In the genomic region with DNA sequence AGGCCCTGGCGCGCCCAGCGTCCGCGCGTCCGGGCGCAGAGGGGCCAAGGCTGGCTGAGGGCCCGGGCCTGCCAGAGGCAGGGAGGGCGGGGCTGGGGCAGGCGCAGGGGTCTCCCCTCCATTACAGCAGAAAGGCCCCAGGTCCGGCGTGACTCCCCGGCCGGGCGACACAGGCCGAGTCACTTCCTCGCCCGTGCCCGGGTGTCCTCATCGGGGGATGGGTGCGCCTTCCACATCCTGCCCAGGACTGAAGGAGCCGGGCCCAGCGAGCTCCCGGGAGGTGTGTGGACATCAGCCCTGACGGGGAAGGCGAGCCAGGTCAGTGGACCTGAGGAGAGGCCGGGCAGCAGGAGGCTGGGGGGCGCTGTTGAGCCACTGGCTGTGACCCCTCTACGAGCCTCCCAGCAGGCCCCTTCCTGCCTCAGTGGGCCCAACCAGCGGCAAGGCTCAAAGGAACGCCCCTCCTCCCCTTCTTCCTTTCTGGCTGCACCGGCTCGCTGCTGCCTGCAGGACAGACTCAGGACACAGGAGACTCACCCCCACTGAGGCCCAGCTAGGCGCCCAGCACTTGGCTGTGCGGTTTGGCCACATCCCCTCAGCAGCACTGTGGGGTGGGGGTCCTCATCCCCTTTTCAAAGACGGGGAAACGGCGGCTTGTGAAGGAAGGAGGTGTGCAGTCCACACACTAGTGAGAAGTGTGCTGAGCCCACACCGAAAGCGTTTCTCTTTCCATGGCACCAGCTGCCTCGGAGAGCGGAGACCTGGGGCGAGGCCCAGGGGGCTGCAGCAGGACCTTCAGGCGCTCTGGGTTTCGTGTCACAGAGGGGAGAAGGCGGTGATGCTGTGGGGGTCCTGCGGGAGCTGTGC, we compare ENCODE assay signal across 8 cellular contexts. TPM values are rescaled to one million over a fixed set of nuclear protein-coding genes. Genes with fewer than 3 reads are reported as not detected.
DNase-seq lines count a peak whose midpoint lies in the region; ATAC-seq and TF ChIP-seq lines count a peak whose summit lies in the region.

No MANE protein-coding gene starts in this region.

- peaks cover 4% of the 10 kb centered on the region for H3K4me1 Mint-ChIP-seq in progenitor cell of endocrine pancreas (ENCODE audit: low read depth)

- no peak overlapping the region for H3K27ac Mint-ChIP-seq in progenitor cell of endocrine pancreas

- intact Hi-C loops in Panc1 (cut with micrococcal nuclease; ENCODE audit: unreplicated experiment), result no loop called here

- peak overlapping the region; percentile 87 for H3K27ac ChIP-seq in Panc1 (ENCODE audit: low read length)

- H3K36me3 Mint-ChIP-seq in progenitor cell of endocrine pancreas (ENCODE audit: insufficient read depth), result no peaks in the 10 kb centered on the region

- no TSS peak for BruUV-seq in Panc1 (replicated peaks; lab: Mats Ljungman, UMichigan)

- peaks cover 39% of the 10 kb centered on the region for H3K27me3 Mint-ChIP-seq in progenitor cell of endocrine pancreas

- peaks cover 44% of the 10 kb centered on the region for H3K4me1 ChIP-seq in Panc1 (ENCODE audit: control insufficient read depth, insufficient read depth, low read length)

- peak; percentile 4 for ATAC-seq in Panc1
- no peak for ATAC-seq in HG03045 (IDR thresholded peaks at IDR 0.05; ENCODE audit: unreplicated experiment)

- no peaks in the 10 kb centered on the region for H3K36me3 ChIP-seq in Panc1 (ENCODE audit: control insufficient read depth, insufficient read depth, low read length)

- DNase-seq in GM03348 (ENCODE audit: low spot score) (peak; percentile 74), Panc1 (ENCODE audit: low read depth, low spot score) (no peak), glomerular visceral epithelial cell (ENCODE audit: extremely low spot score) (peak; percentile 55), progenitor cell of endocrine pancreas (ENCODE audit: low spot score, unreplicated experiment) (no peak), NOMO-1 treated with dmso at 0.1 percent for 144 hours (lab: John Stamatoyannopoulos, UW; ENCODE audit: unreplicated experiment) (no peak), SKM-1 treated with dmso at 0.1 percent for 144 hours (lab: John Stamatoyannopoulos, UW; ENCODE audit: unreplicated experiment) (no peak)
- DNase-seq in stimulated activated naive CD4-positive, alpha-beta T cell treated with Interleukin-2 at 50 U/mL for 16 hours (lab: John Stamatoyannopoulos, UW), result no peak

- POLR2A ChIA-PET in Panc1 (lab: Charles Lee), result no interaction called here

- TF ChIP-seq CTCF in Panc1 (IDR thresholded peaks at IDR 0.05) (peak; percentile 69; the same call in 1 of the 2 replicates), progenitor cell of endocrine pancreas (IDR thresholded peaks at IDR 0.05; ENCODE audit: unreplicated experiment) (peak; percentile 35)

- H3K4me3 Mint-ChIP-seq in progenitor cell of endocrine pancreas (ENCODE audit: low read depth), result peak overlapping the region; percentile 31

- H3K9me3 Mint-ChIP-seq in progenitor cell of endocrine pancreas (ENCODE audit: low read depth), result no peaks in the 10 kb centered on the region

- in situ Hi-C loops in Panc1 (cut with HindIII; ENCODE audit: low pct_unique_long_range_greater_than_20kb, low sequenced_read_pairs), result no loop called here

- no peaks in the 10 kb centered on the region for H3K27me3 ChIP-seq in Panc1 (ENCODE audit: control insufficient read depth, insufficient read depth, low read length)

- CTCF ChIA-PET in Panc1 (lab: Charles Lee), result no interaction called here

- peak overlapping the region; percentile 65 to 73 for H3K4me3 ChIP-seq in Panc1 (ENCODE audit: low read depth in 2 of 2, low read length in 2 of 2)

- H3K9me3 ChIP-seq in Panc1 (ENCODE audit: control insufficient read depth, insufficient read depth, low read depth, low read length), result no peaks in the 10 kb centered on the region

RNA-seq across cellular contexts. Expression of gene TNFAIP2, which starts 0.6 kb away (rescaled TPM):
- total RNA-seq in Panc1 (2021; ENCODE audit: unreplicated experiment) (491 TPM), progenitor cell of endocrine pancreas (17.8 and 19.6 TPM in 2 replicates)
- 322 TPM for polyA plus RNA-seq in Panc1 (2012; ENCODE audit: insufficient read length)

RNA-seq across cellular contexts. Expression of gene EXOC3L4, which starts 29.3 kb away (rescaled TPM):
- 2.6 TPM for total RNA-seq in Panc1 (2021; ENCODE audit: unreplicated experiment)
- 1.9 TPM for polyA plus RNA-seq in Panc1 (2012; ENCODE audit: insufficient read length)
- total RNA-seq in progenitor cell of endocrine pancreas, result 28.4 and 30.8 TPM in 2 replicates

RNA-seq across cellular contexts. Expression of gene LBHD2, which starts 39.9 kb away (rescaled TPM):
- total RNA-seq in Panc1 (2021; ENCODE audit: unreplicated experiment) (not detected), progenitor cell of endocrine pancreas (not detected in 2 replicates)
- polyA plus RNA-seq in Panc1 (2012; ENCODE audit: insufficient read length), result not detected

Comparison
In these comparisons a context has a peak if more than half of its experiments do, and no peak if none do; other contexts are left out.
1. DNase-seq: peak in GM03348 (single experiment) and glomerular visceral epithelial cell (single experiment); none in Panc1 (single experiment), progenitor cell of endocrine pancreas (single experiment), NOMO-1 treated with dmso at 0.1 percent for 144 hours (single experiment), SKM-1 treated with dmso at 0.1 percent for 144 hours (single experiment) and stimulated activated naive CD4-positive, alpha-beta T cell treated with Interleukin-2 at 50 U/mL for 16 hours (single experiment).
2. RNA of gene TNFAIP2, which starts 0.6 kb away (total RNA-seq): 491 TPM in Panc1 (single experiment); 17.8 to 19.6 TPM in progenitor cell of endocrine pancreas; every median in the first group is over 10 times any median in the second.